14 cellular contexts compared by ENCODE assay signal in genomic region chr2:208983476-208983875, GRCh38.
A peak's percentile ranks its signal among the peaks of the same experiment; 100 is the strongest.
DNase-seq lines count a peak whose midpoint lies in the region; FAIRE-seq and TF ChIP-seq lines count a peak whose summit lies in the region.
"Had no signal": no experiment of that assay in that cellular context is flagged by ENCODE, and none has a peak within 500 bp of the region (broad histone marks: within the 10 kb centered on the region; RNA-seq: fewer than 3 reads in every experiment).

No MANE protein-coding gene starts in this region.

- H3K27me3 ChIP-seq in keratinocyte (ENCODE audit: control insufficient read depth, extremely low read depth, insufficient read depth, low read length) (no peaks in the 10 kb centered on the region), thyroid gland (no peaks in the 10 kb centered on the region), MG63 (no peaks in the 10 kb centered on the region), prostate gland (replicated peaks; ENCODE audit: insufficient read depth) (no peaks in the 10 kb centered on the region)
- H3K27me3 ChIP-seq: BLaER1 treated with 17β-estradiol and CSF1 and Interleukin-3, amounts not matched to agents 10 nM and 100 nM had no signal

- no peak overlapping the region for H2AFZ ChIP-seq in keratinocyte (ENCODE audit: control insufficient read depth, low read length)

- TF ChIP-seq POLR2A in thyroid gland (IDR thresholded peaks at IDR 0.05) (no peak), prostate gland (IDR thresholded peaks at IDR 0.05) (no peak)

- FAIRE-seq in keratinocyte (lab: Jason Lieb, UNC) = peak; percentile 9
- FAIRE-seq in D721Med (lab: Jason Lieb, UNC) = no peak

- H3K9me3 ChIP-seq in keratinocyte (ENCODE audit: control insufficient read depth, low read depth, low read length) = no peaks in the 10 kb centered on the region
- no peaks in the 10 kb centered on the region for H3K9me3 ChIP-seq in thyroid gland
- peaks cover 4% of the 10 kb centered on the region; the same call in 1 of the 2 replicates for H3K9me3 ChIP-seq in MG63
- no peaks in the 10 kb centered on the region for H3K9me3 ChIP-seq in prostate gland
- H3K9me3 ChIP-seq: BLaER1 treated with 17β-estradiol and CSF1 and Interleukin-3, amounts not matched to agents 10 nM and 100 nM had no signal

- H3K4me2 ChIP-seq in keratinocyte (ENCODE audit: control insufficient read depth, extremely low read depth, insufficient read depth, low read depth, low read length) = no peak overlapping the region
- H3K4me2 ChIP-seq: BLaER1 treated with 17β-estradiol and CSF1 and Interleukin-3, amounts not matched to agents 10 nM and 100 nM had no signal

- no peaks in the 10 kb centered on the region for H3K9me1 ChIP-seq in keratinocyte (ENCODE audit: control insufficient read depth, extremely low read depth, insufficient read depth, low read length)

- WGBS in thyroid gland, 2 donors = 40 to 52% methylated on average over 3 of the region's 3 CpGs
- WGBS in prostate gland = 42% methylated on average over 3 of the region's 3 CpGs

- peak overlapping the region; percentile 22 for H3K9ac ChIP-seq in keratinocyte (ENCODE audit: control insufficient read depth, extremely low read depth, insufficient read depth, low read length)
- H3K9ac ChIP-seq: BLaER1 treated with 17β-estradiol and CSF1 and Interleukin-3, amounts not matched to agents 10 nM and 100 nM had no signal

- H3K4me3 ChIP-seq in keratinocyte (ENCODE audit: control insufficient read depth in 2 of 3, extremely low read depth in 1 of 3, insufficient read depth in 2 of 3, low read depth in 1 of 3, low read length in 3 of 3) (no peak overlapping the region), thyroid gland (replicated peaks in 1 of 3) (no peak overlapping the region), MG63 (no peak overlapping the region), prostate gland (no peak overlapping the region)
- H3K4me3 ChIP-seq: BLaER1 treated with 17β-estradiol and CSF1 and Interleukin-3, amounts not matched to agents 10 nM and 100 nM had no signal

- H3K36me3 ChIP-seq in keratinocyte (ENCODE audit: control insufficient read depth in 2 of 2, extremely low read depth in 1 of 2, insufficient read depth in 2 of 2, low read length in 2 of 2) (no peaks in the 10 kb centered on the region), thyroid gland (no peaks in the 10 kb centered on the region), MG63 (no peaks in the 10 kb centered on the region), prostate gland (no peaks in the 10 kb centered on the region)
- H3K36me3 ChIP-seq: BLaER1 treated with 17β-estradiol and CSF1 and Interleukin-3, amounts not matched to agents 10 nM and 100 nM had no signal

- dilution Hi-C loops in keratinocyte (cut with MboI; ENCODE audit: extremely low pct_ligation_motif_present, low sequenced_read_pairs) = no loop called here

- no peaks in the 10 kb centered on the region for H4K20me1 ChIP-seq in keratinocyte (ENCODE audit: control insufficient read depth, extremely low read depth, insufficient read depth, low read length)
- H4K20me1 ChIP-seq: BLaER1 treated with 17β-estradiol and CSF1 and Interleukin-3, amounts not matched to agents 10 nM and 100 nM had no signal

- H3K79me2 ChIP-seq in keratinocyte (ENCODE audit: control insufficient read depth, insufficient read depth, low read length) = no peaks in the 10 kb centered on the region

- intact Hi-C loops in thyroid gland (cut with DNase I) = no loop called here
- intact Hi-C loops in prostate gland (cut with DNase I) = no loop called here

- DNase-seq in M059J (ENCODE audit: low read depth) = peak; percentile 29
- no peak for DNase-seq in keratinocyte (ENCODE audit: low read depth, low spot score)
- peak; percentile 5 to 17 for DNase-seq in thyroid gland
- no peak for DNase-seq in MG63
- no peak for DNase-seq in prostate gland (ENCODE audit: low spot score)
- DNase-seq in D721Med (ENCODE audit: insufficient read length, low spot score) = no peak
- DNase-seq: HCEC 1CT, IMR-90, NCI-H1436, NCI-H2029 treated with DMSO at 0.1 percent for 48 hours, NCI-H526, SHP77 had no signal

- TF ChIP-seq CTCF in VCaP (conservative IDR thresholded peaks at IDR 0.05) = no peak
- no peak for TF ChIP-seq CTCF in keratinocyte (optimal IDR thresholded peaks at IDR 0.05 in 1 of 3, IDR thresholded peaks at IDR 0.05 in 1 of 3, conservative IDR thresholded peaks at IDR 0.05 in 1 of 3; ENCODE audit: extremely low read depth in 1 of 3, insufficient read depth in 2 of 3, low read length in 3 of 3)
- TF ChIP-seq CTCF in thyroid gland (IDR thresholded peaks at IDR 0.05) = no peak
- TF ChIP-seq CTCF in prostate gland (IDR thresholded peaks at IDR 0.05) = no peak
- no peak for TF ChIP-seq CTCF in D721Med (IDR thresholded peaks at IDR 0.05; ENCODE audit: insufficient read depth, missing control alignments)

- H3K27ac ChIP-seq in VCaP (peak overlapping the region; percentile 70), keratinocyte (ENCODE audit: control insufficient read depth, insufficient read depth, low read length) (peak overlapping the region; percentile 71), thyroid gland (no peak overlapping the region), prostate gland (no peak overlapping the region)
- H3K27ac ChIP-seq: BLaER1 treated with 17β-estradiol and CSF1 and Interleukin-3, amounts not matched to agents 10 nM and 100 nM had no signal

- H3K4me1 ChIP-seq in keratinocyte (ENCODE audit: control insufficient read depth, extremely low read depth, insufficient read depth, low read length) = peaks cover 29% of the 10 kb centered on the region
- H3K4me1 ChIP-seq in thyroid gland = peaks cover 0 to 8% of the 10 kb centered on the region in 2 donors
- no peaks in the 10 kb centered on the region for H3K4me1 ChIP-seq in prostate gland (replicated peaks)
- H3K4me1 ChIP-seq: BLaER1 treated with 17β-estradiol and CSF1 and Interleukin-3, amounts not matched to agents 10 nM and 100 nM had no signal

Comparison
In these comparisons a context has a peak if more than half of its experiments do, and no peak if none do; other contexts are left out.
1. DNase-seq: peak in M059J (single experiment) and thyroid gland (2 of 2); none in keratinocyte (single experiment), MG63 (single experiment), prostate gland (single experiment) and D721Med (single experiment).
2. H3K27ac ChIP-seq: peak in VCaP (single experiment) and keratinocyte (single experiment); none in thyroid gland (0 of 3) and prostate gland (0 of 2).